Comparison of ENCODE assay signal across 12 cellular contexts in genomic region chr12:19574606-19575005, GRCh38.
A peak's percentile ranks its signal among the peaks of the same experiment; 100 is the strongest.
DNase-seq lines count a peak whose midpoint lies in the region; ATAC-seq and TF ChIP-seq lines count a peak whose summit lies in the region.
"Had no signal": no experiment of that assay in that cellular context is flagged by ENCODE, and none has a peak within 500 bp of the region (broad histone marks: within the 10 kb centered on the region; RNA-seq: fewer than 3 reads in every experiment).

No MANE protein-coding gene starts in this region.

- H2BK5ac ChIP-seq in mesenchymal stem cell (ENCODE audit: low read depth, low read length, poor library complexity, severe bottlenecking): no peak overlapping the region

- H3K9ac ChIP-seq in mesenchymal stem cell (ENCODE audit: low read length): no peak overlapping the region
- H3K9ac ChIP-seq: KMS-11 had no signal

- no peak overlapping the region for H4K91ac ChIP-seq in mesenchymal stem cell (ENCODE audit: low read length)

- peak overlapping the region; percentile 85 for H2AK5ac ChIP-seq in mesenchymal stem cell (ENCODE audit: low read length, severe bottlenecking)

- H3K9me3 ChIP-seq in mesenchymal stem cell (ENCODE audit: control insufficient read depth, low read length): no peaks in the 10 kb centered on the region
- no peaks in the 10 kb centered on the region for H3K9me3 ChIP-seq in adrenal gland (replicated peaks in 1 of 3)
- H3K9me3 ChIP-seq: body of pancreas, esophagus squamous epithelium had no signal

- peak overlapping the region in 1 of 2 experiments; percentile 41 for H3K4ac ChIP-seq in mesenchymal stem cell (ENCODE audit: low read depth in 1 of 2, low read length in 2 of 2)

- H3K27me3 ChIP-seq in GM06990 (replicated peaks; ENCODE audit: control insufficient read depth, insufficient read depth, low read length) (no peaks in the 10 kb centered on the region), mesenchymal stem cell (ENCODE audit: control insufficient read depth in 1 of 2, insufficient read depth in 1 of 2, low read length in 2 of 2) (no peaks in the 10 kb centered on the region), adrenal gland (no peaks in the 10 kb centered on the region)
- H3K27me3 ChIP-seq: body of pancreas, esophagus squamous epithelium had no signal

- H3K4me1 Mint-ChIP-seq in WTC11: peaks cover 48% of the 10 kb centered on the region

- H4K8ac ChIP-seq in mesenchymal stem cell (ENCODE audit: low read length): peak overlapping the region; percentile 12

- H3K4me3 ChIP-seq in GM06990 (replicated peaks; ENCODE audit: low read depth, low read length): no peak overlapping the region
- no peak overlapping the region for H3K4me3 ChIP-seq in Jurkat, Clone E6-1 (ENCODE audit: low read length)
- H3K4me3 ChIP-seq in mesenchymal stem cell (ENCODE audit: insufficient read depth in 1 of 2, low read depth in 1 of 2, low read length in 2 of 2): no peak overlapping the region
- H3K4me3 ChIP-seq in adrenal gland: no peak overlapping the region
- H3K4me3 ChIP-seq: body of pancreas, esophagus squamous epithelium had no signal

- peak overlapping the region in 1 of 2 experiments; percentile 16 for H3K18ac ChIP-seq in mesenchymal stem cell (ENCODE audit: low read depth in 1 of 2, low read length in 2 of 2)

- POLR2A ChIA-PET in WTC11 (lab: Charles Lee): no interaction called here

- H2BK12ac ChIP-seq in mesenchymal stem cell (ENCODE audit: low read length in 2 of 2): peak overlapping the region in 1 of 2 experiments; percentile 79

- H3K4me1 ChIP-seq in mesenchymal stem cell (ENCODE audit: control insufficient read depth, insufficient read depth, low read depth, low read length): peaks cover 9% of the 10 kb centered on the region
- H3K4me1 ChIP-seq in adrenal gland (replicated peaks in 1 of 2): peaks cover 5 to 19% of the 10 kb centered on the region in 2 donors

- H3K27ac Mint-ChIP-seq in WTC11: no peak overlapping the region

- no peak overlapping the region for H3K4me2 ChIP-seq in mesenchymal stem cell (ENCODE audit: low read length, poor library complexity, severe bottlenecking)
- H3K4me2 ChIP-seq: KMS-11 had no signal

- H3K23ac ChIP-seq in mesenchymal stem cell (ENCODE audit: low read length in 2 of 2): no peak overlapping the region

- H3K27ac ChIP-seq in mesenchymal stem cell (ENCODE audit: low read length, poor library complexity, severe bottlenecking) (no peak overlapping the region), adrenal gland (no peak overlapping the region)
- H3K27ac ChIP-seq: body of pancreas, KMS-11 had no signal

- no peak overlapping the region for H2BK120ac ChIP-seq in mesenchymal stem cell (ENCODE audit: low read depth, low read length)

- peak; percentile 32 for ATAC-seq in WTC11
- ATAC-seq: body of pancreas had no signal

- TF ChIP-seq CTCF in GM06990 (IDR thresholded peaks at IDR 0.05; ENCODE audit: insufficient read depth, low read length, poor library complexity, severe bottlenecking) (peak; percentile 28), WTC11 (IDR thresholded peaks at IDR 0.05) (no peak), adrenal gland (IDR thresholded peaks at IDR 0.05) (no peak)

- H3K14ac ChIP-seq in mesenchymal stem cell (ENCODE audit: low read length in 2 of 2): no peak overlapping the region

- TF ChIP-seq POLR2A in adrenal gland (IDR thresholded peaks at IDR 0.05): no peak

- H2BK15ac ChIP-seq in mesenchymal stem cell (ENCODE audit: low read depth, poor library complexity, severe bottlenecking): no peak overlapping the region

- H3K9me3 Mint-ChIP-seq in WTC11: no peaks in the 10 kb centered on the region

- no peak for DNase-seq in GM06990 (ENCODE audit: extremely low read depth, insufficient read length)
- peak; percentile 17 for DNase-seq in Jurkat, Clone E6-1 (ENCODE audit: low read depth, low spot score)
- DNase-seq in WTC11 (ENCODE audit: low spot score): no peak
- DNase-seq in mesenchymal stem cell: no peak
- DNase-seq in NK-92 (lab: John Stamatoyannopoulos, UW; ENCODE audit: unreplicated experiment): no peak
- DNase-seq in NCI-H2171 treated with DMSO at 0.1 percent for 48 hours (lab: John Stamatoyannopoulos, UW): no peak
- no peak for DNase-seq in adrenal gland
- no peak for DNase-seq in activated CD4-positive, CD25-positive, alpha-beta regulatory T cell (lab: John Stamatoyannopoulos, UW)
- DNase-seq: body of pancreas, esophagus squamous epithelium, NCI-H446 treated with DMSO at 0.1 percent for 48 hours had no signal

- H2AFZ ChIP-seq in mesenchymal stem cell (ENCODE audit: low read depth, low read length): no peak overlapping the region

- no peaks in the 10 kb centered on the region for H3K36me3 Mint-ChIP-seq in WTC11

- no peaks in the 10 kb centered on the region for H3K27me3 Mint-ChIP-seq in WTC11 (ENCODE audit: low read depth)

- peaks cover 2% of the 10 kb centered on the region for H3K79me1 ChIP-seq in mesenchymal stem cell (replicated peaks; ENCODE audit: low read length, poor library complexity, severe bottlenecking)

- H3K4me3 Mint-ChIP-seq in WTC11: no peak overlapping the region

- CTCF ChIA-PET in WTC11 (lab: Charles Lee): interaction anchor here (1.0 to 1.8 kb wide), 3 partner anchors 28 to 75 kb away, joined by 3 to 6 read pairs (median 3); no protein-coding TSS in a partner anchor

- H3K36me3 ChIP-seq in GM06990 (ENCODE audit: control insufficient read depth, insufficient read depth, low read length) (no peaks in the 10 kb centered on the region), mesenchymal stem cell (ENCODE audit: control insufficient read depth in 1 of 2, insufficient read depth in 2 of 2, low read depth in 1 of 2, low read length in 2 of 2) (peaks cover 0 to 6% of the 10 kb centered on the region in 2 experiments), adrenal gland (replicated peaks in 1 of 2) (no peaks in the 10 kb centered on the region)
- H3K36me3 ChIP-seq: esophagus squamous epithelium had no signal

- intact Hi-C loops in adrenal gland (cut with DNase I): no loop called here

TF ChIP-seq in WTC11, 78 proteins besides CTCF, POLR2A, EP300 and RAD21:
- TF ChIP-seq MAX (CRISPR knock-in tag; IDR thresholded peaks at IDR 0.05) (no peak), ZNF423 (CRISPR knock-in tag; IDR thresholded peaks at IDR 0.05) (no peak), CDX4 (CRISPR knock-in tag; IDR thresholded peaks at IDR 0.05; ENCODE audit: borderline replicate concordance) (no peak), OVOL2 (CRISPR knock-in tag; IDR thresholded peaks at IDR 0.05; ENCODE audit: borderline replicate concordance) (no peak)
